13 cellular contexts compared by ENCODE assay signal in the genomic region with DNA sequence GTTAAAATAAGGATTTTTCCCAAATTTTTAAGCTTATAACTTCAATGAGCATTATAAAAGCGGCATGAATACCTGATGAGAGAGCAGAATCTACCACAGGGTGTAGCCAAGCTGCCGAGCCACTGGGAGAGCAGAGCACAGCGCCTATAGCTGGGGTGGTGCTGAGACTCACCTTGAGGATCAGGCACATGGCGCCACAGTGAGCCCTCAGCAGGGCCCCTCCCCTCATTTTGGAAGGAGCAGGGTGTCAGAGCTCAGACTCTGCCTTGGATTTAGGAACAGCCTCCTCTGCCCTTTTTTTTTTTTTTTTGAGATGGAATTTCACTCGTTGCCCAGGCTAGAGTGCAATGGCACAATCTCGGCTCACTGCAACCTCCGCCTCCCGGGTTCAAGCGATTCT.
DNase-seq lines count a peak whose midpoint lies in the region; ATAC-seq and TF ChIP-seq lines count a peak whose summit lies in the region.
"Had no signal": no experiment of that assay in that cellular context is flagged by ENCODE, and none has a peak within 500 bp of the region (broad histone marks: within the 10 kb centered on the region; RNA-seq: fewer than 3 reads in every experiment).

No MANE protein-coding gene starts in this region.

- H3K4me3 ChIP-seq in SK-N-MC (peak overlapping the region; percentile 93), upper lobe of right lung (no peak overlapping the region), upper lobe of left lung (no peak overlapping the region)

- in situ Hi-C loops in ACHN (cut with HindIII; ENCODE audit: low pct_ligation_motif_present, low pct_unique_long_range_greater_than_20kb, low sequenced_read_pairs): no loop called here

- no peak for TF ChIP-seq EP300 in upper lobe of left lung (IDR thresholded peaks at IDR 0.05)

- H3K4me1 ChIP-seq in upper lobe of right lung: peaks cover 23% of the 10 kb centered on the region
- peaks cover 19 to 30% (median 28%) of the 10 kb centered on the region in 4 donors for H3K4me1 ChIP-seq in upper lobe of left lung

- peaks cover 5% of the 10 kb centered on the region for H3K27me3 Mint-ChIP-seq in glutamatergic neuron (ENCODE audit: unreplicated experiment)

- 93% methylated on average over 9 of the region's 9 CpGs for WGBS in upper lobe of left lung, 2 donors

- peak overlapping the region; percentile 31 for H3K4me3 Mint-ChIP-seq in glutamatergic neuron (ENCODE audit: unreplicated experiment)

- peaks cover 41% of the 10 kb centered on the region for H3K4me1 Mint-ChIP-seq in glutamatergic neuron (ENCODE audit: low read depth, unreplicated experiment)

- H3K9ac ChIP-seq in SK-N-MC (ENCODE audit: insufficient read length): no peak overlapping the region

- peak; percentile 2 for DNase-seq in stimulated activated CD4-positive, alpha-beta T cell treated with anti-CD3 and anti-CD28 coated beads, Interleukin-12 subunit alpha, Interleukin-12 subunit beta, amount 100 ng/mL, for 4 hours
- DNase-seq in stimulated activated CD4-positive, alpha-beta T cell treated with anti-CD3 and anti-CD28 coated beads, Interleukin-4, amount 100 ng/mL, for 4 hours: no peak
- DNase-seq in SK-N-MC (ENCODE audit: low read depth, low spot score): no peak
- no peak for DNase-seq in glutamatergic neuron
- DNase-seq in upper lobe of right lung: no peak
- DNase-seq in upper lobe of left lung: no peak
- DNase-seq in NCI-H748 (lab: John Stamatoyannopoulos, UW; ENCODE audit: unreplicated experiment): no peak
- no peak for DNase-seq in ACHN
- DNase-seq: effector CD8-positive, alpha-beta T cell; HCEC 1CT; hippocampal formation; NCI-H510A had no signal

- no peak overlapping the region for H3K27ac Mint-ChIP-seq in glutamatergic neuron (ENCODE audit: unreplicated experiment)

- intact Hi-C loops in upper lobe of right lung (cut with DNase I): no loop called here

- H3K9me3 Mint-ChIP-seq in glutamatergic neuron (ENCODE audit: unreplicated experiment): peaks cover 8% of the 10 kb centered on the region
- H3K9me3 Mint-ChIP-seq: CD14-positive monocyte had no signal

- H3K27me3 ChIP-seq in upper lobe of right lung: no peaks in the 10 kb centered on the region
- no peaks in the 10 kb centered on the region for H3K27me3 ChIP-seq in upper lobe of left lung

- H3K9me3 ChIP-seq in SK-N-MC (ENCODE audit: low read depth, low read length) (no peaks in the 10 kb centered on the region), upper lobe of right lung (no peaks in the 10 kb centered on the region), upper lobe of left lung (no peaks in the 10 kb centered on the region)

- TF ChIP-seq POLR2A in upper lobe of left lung (IDR thresholded peaks at IDR 0.05): no peak

- no peaks in the 10 kb centered on the region for H3K36me3 Mint-ChIP-seq in glutamatergic neuron (ENCODE audit: unreplicated experiment)

- H3K36me3 ChIP-seq in SK-N-MC (ENCODE audit: insufficient read depth, low read length): no peaks in the 10 kb centered on the region
- no peaks in the 10 kb centered on the region for H3K36me3 ChIP-seq in upper lobe of right lung
- no peaks in the 10 kb centered on the region for H3K36me3 ChIP-seq in upper lobe of left lung

- peak; percentile 36 for ATAC-seq in upper lobe of right lung
- no peak for ATAC-seq in upper lobe of left lung (ENCODE audit: low FRiP score in 2 of 2)

- TF ChIP-seq CTCF in glutamatergic neuron (IDR thresholded peaks at IDR 0.05; ENCODE audit: partially characterized antibody, unreplicated experiment): no peak
- TF ChIP-seq CTCF in upper lobe of right lung (IDR thresholded peaks at IDR 0.05): no peak
- TF ChIP-seq CTCF in upper lobe of left lung (IDR thresholded peaks at IDR 0.05): no peak

- H3K27ac ChIP-seq in SK-N-MC: peak overlapping the region; percentile 90
- peak overlapping the region; percentile 74 for H3K27ac ChIP-seq in upper lobe of right lung
- H3K27ac ChIP-seq in upper lobe of left lung: peak overlapping the region in 1 of 4 donors; percentile 79
